Comparison of ENCODE assay signal across 1 cellular context in genomic region chr5:139262414-139263139, GRCh38.
TF ChIP-seq lines count a peak whose summit lies in the region.

No MANE protein-coding gene starts in this region.

TF ChIP-seq in K562, 482 proteins besides CTCF, POLR2A, EP300 and RAD21 (continued from another document and continues in another):
- TF ChIP-seq DEAF1 (CRISPR knock-in tag; IDR thresholded peaks at IDR 0.05) (peak; percentile 87), ZNF140 (CRISPR knock-in tag; IDR thresholded peaks at IDR 0.05) (no peak), GABPB1 (CRISPR knock-in tag; IDR thresholded peaks at IDR 0.05) (peak; percentile 54; the same call in 1 of the 2 replicates), KLF16 (IDR thresholded peaks at IDR 0.05) (0 out of 2 replicates have a peak, but pooled peaks have one; percentile 54), MYNN (IDR thresholded peaks at IDR 0.05) (0 out of 2 replicates have a peak, but pooled peaks have one; percentile 64), MYNN (CRISPR knock-in tag; IDR thresholded peaks at IDR 0.05) (no peak), HBP1 (CRISPR knock-in tag; IDR thresholded peaks at IDR 0.05) (no peak), FIP1L1 (IDR thresholded peaks at IDR 0.05; ENCODE audit: low read depth, low read length, poor library complexity, severe bottlenecking) (no peak), ZNF696 (CRISPR knock-in tag; conservative IDR thresholded peaks at IDR 0.05) (no peak), HMG20B (CRISPR knock-in tag; IDR thresholded peaks at IDR 0.05) (no peak), CHD2 (IDR thresholded peaks at IDR 0.05; ENCODE audit: low read depth, low read length) (peak; percentile 59; the same call in 1 of the 2 replicates), HCFC1 (IDR thresholded peaks at IDR 0.05; ENCODE audit: low read depth, low read length) (0 out of 2 replicates have a peak, but pooled peaks have one; percentile 20), MAZ (CRISPR knock-in tag; conservative IDR thresholded peaks at IDR 0.05 in 1 of 2, IDR thresholded peaks at IDR 0.05 in 1 of 2) (peak in 1 of 2 experiments; percentile 79; a peak in 2 of 4 replicates), ZBTB34 (CRISPR knock-in tag; IDR thresholded peaks at IDR 0.05) (no peak), BMI1 (IDR thresholded peaks at IDR 0.05; ENCODE audit: low read length) (no peak), FOXK1 (CRISPR knock-in tag; IDR thresholded peaks at IDR 0.05; ENCODE audit: borderline replicate concordance) (no peak), CBX2 (IDR thresholded peaks at IDR 0.05; ENCODE audit: insufficient read depth, low read length, poor library complexity, severe bottlenecking) (no peak), STAG1 (CRISPR knock-in tag; IDR thresholded peaks at IDR 0.05; ENCODE audit: borderline replicate concordance) (peak; percentile 90; the same call in 1 of the 2 replicates), ZNF740 (CRISPR knock-in tag; IDR thresholded peaks at IDR 0.05) (no peak), ZNF740 (tag; IDR thresholded peaks at IDR 0.05) (no peak), HINFP (tag; conservative IDR thresholded peaks at IDR 0.05; ENCODE audit: low read depth) (no peak), NFIC (IDR thresholded peaks at IDR 0.05) (no peak), ZNF655 (CRISPR knock-in tag; IDR thresholded peaks at IDR 0.05) (no peak), VEZF1 (CRISPR knock-in tag; IDR thresholded peaks at IDR 0.05) (peak; percentile 57; the same call in 1 of the 2 replicates), ZNF766 (CRISPR knock-in tag; conservative IDR thresholded peaks at IDR 0.05) (peak; percentile 85), FOXM1 (IDR thresholded peaks at IDR 0.05; ENCODE audit: low read depth) (no peak), FOXM1 (CRISPR knock-in tag; IDR thresholded peaks at IDR 0.05; ENCODE audit: low read depth) (0 out of 2 replicates have a peak, but pooled peaks have one; percentile 36), TFAP4 (CRISPR knock-in tag; IDR thresholded peaks at IDR 0.05; ENCODE audit: borderline replicate concordance) (peak; percentile 80), ZNF609 (CRISPR knock-in tag; IDR thresholded peaks at IDR 0.05; ENCODE audit: borderline replicate concordance) (no peak), MAFG (tag; conservative IDR thresholded peaks at IDR 0.05) (0 out of 2 replicates have a peak, but pooled peaks have one; percentile 22), CBFB (CRISPR knock-in tag; IDR thresholded peaks at IDR 0.05) (no peak; the same call in 1 of the 2 replicates), ZNF639 (CRISPR knock-in tag; conservative IDR thresholded peaks at IDR 0.05 in 1 of 2, IDR thresholded peaks at IDR 0.05 in 1 of 2) (no peak), RB1 (IDR thresholded peaks at IDR 0.05; ENCODE audit: low read depth) (peak; percentile 70; the same call in 1 of the 2 replicates), SMC3 (conservative IDR thresholded peaks at IDR 0.05; ENCODE audit: insufficient read depth, low read depth, low read length) (peak; percentile 87), NFE2 (IDR thresholded peaks at IDR 0.05; ENCODE audit: low read depth) (peak; percentile 75), ELK3 (CRISPR knock-in tag; IDR thresholded peaks at IDR 0.05) (no peak), ESRRA (IDR thresholded peaks at IDR 0.05; ENCODE audit: borderline replicate concordance, low read depth) (peak; percentile 92), ATF7 (IDR thresholded peaks at IDR 0.05) (peak; percentile 33; the same call in 1 of the 2 replicates), GATA2 (CRISPR knock-in tag; IDR thresholded peaks at IDR 0.05) (peak; percentile 34; the same call in 1 of the 2 replicates), SMARCA5 (IDR thresholded peaks at IDR 0.05) (no peak), MXD1 (CRISPR knock-in tag; IDR thresholded peaks at IDR 0.05; ENCODE audit: borderline replicate concordance, poor library complexity, severe bottlenecking) (no peak), XRCC5 (IDR thresholded peaks at IDR 0.05; ENCODE audit: low read depth, low read length) (peak; percentile 52; the same call in 1 of the 2 replicates), STAT5A (IDR thresholded peaks at IDR 0.05; ENCODE audit: borderline replicate concordance, low read length) (0 out of 2 replicates have a peak, but pooled peaks have one; percentile 7), SNIP1 (IDR thresholded peaks at IDR 0.05; ENCODE audit: low read depth) (no peak)
